ENCODE assay signal across 10 cellular contexts in genomic region chr4:139560396-139561084, GRCh38. TPM values are rescaled to one million over a fixed set of nuclear protein-coding genes. Genes with fewer than 3 reads are reported as not detected.
DNase-seq lines count a peak whose midpoint lies in the region; TF ChIP-seq lines count a peak whose summit lies in the region.
"Had no signal": no experiment of that assay in that cellular context is flagged by ENCODE, and none has a peak within 500 bp of the region (broad histone marks: within the 10 kb centered on the region; RNA-seq: fewer than 3 reads in every experiment).

No MANE protein-coding gene starts in this region.

- intact Hi-C loops in stomach (cut with DNase I; ENCODE audit: low total_unique reads) = no loop called here
- intact Hi-C loops in activated naive CD4-positive, alpha-beta T cell treated with anti-CD3 and anti-CD28 coated beads for 36 hours (cut with micrococcal nuclease) = no loop called here
- intact Hi-C loops in breast epithelium (cut with DNase I; ENCODE audit: low total_unique reads) = no loop called here

- WGBS in stomach, 5 donors = 50 to 72% (median 61%) methylated on average over 6 of the region's 6 CpGs

- H3K4me3 Mint-ChIP-seq in activated T-cell treated with anti-CD3 and anti-CD28 coated beads, Interleukin-2, amount 50 U/mL, for 24 hours = no peak overlapping the region
- no peak overlapping the region for H3K4me3 Mint-ChIP-seq in activated naive CD4-positive, alpha-beta T cell treated with anti-CD3 and anti-CD28 coated beads for 36 hours

- peak overlapping the region in 3 of 5 donors; percentile 24 to 74 (median 24) for H3K27ac ChIP-seq in stomach
- H3K27ac ChIP-seq in brain microvascular endothelial cell = no peak overlapping the region
- no peak overlapping the region for H3K27ac ChIP-seq in breast epithelium

- H3K36me3 ChIP-seq in stomach = no peaks in the 10 kb centered on the region
- no peaks in the 10 kb centered on the region for H3K36me3 ChIP-seq in brain microvascular endothelial cell (replicated peaks)
- no peaks in the 10 kb centered on the region for H3K36me3 ChIP-seq in breast epithelium

- no peak for DNase-seq in activated T-cell treated with anti-CD3 and anti-CD28 coated beads, Interleukin-2, amount 50 U/mL, for 24 hours
- no peak for DNase-seq in activated T-cell treated with anti-CD3 and anti-CD28 coated beads, Interleukin-2, amount 50 U/mL, for 48 hours
- DNase-seq in germinal center (ENCODE audit: low spot score) (peak; percentile 80), stomach (no peak), brain microvascular endothelial cell (no peak), breast epithelium (ENCODE audit: low spot score in 2 of 2) (no peak)
- DNase-seq in activated naive CD4-positive, alpha-beta T cell treated with anti-CD3 and anti-CD28 coated beads for 36 hours = no peak
- DNase-seq: glutamatergic neuron, NCI-H1436 treated with DMSO at 0.1 percent for 48 hours had no signal

- no peaks in the 10 kb centered on the region for H3K9me3 ChIP-seq in stomach
- no peaks in the 10 kb centered on the region for H3K9me3 ChIP-seq in breast epithelium

- peaks cover 15 to 41% (median 29%) of the 10 kb centered on the region in 4 donors for H3K4me1 ChIP-seq in stomach
- H3K4me1 ChIP-seq in breast epithelium = no peaks in the 10 kb centered on the region

- peaks cover 13% of the 10 kb centered on the region for H3K27me3 Mint-ChIP-seq in activated T-cell treated with anti-CD3 and anti-CD28 coated beads, Interleukin-2, amount 50 U/mL, for 24 hours
- no peaks in the 10 kb centered on the region for H3K27me3 Mint-ChIP-seq in activated naive CD4-positive, alpha-beta T cell treated with anti-CD3 and anti-CD28 coated beads for 36 hours (ENCODE audit: low read depth)

- H3K9me3 Mint-ChIP-seq in activated T-cell treated with anti-CD3 and anti-CD28 coated beads, Interleukin-2, amount 50 U/mL, for 24 hours = no peaks in the 10 kb centered on the region
- no peaks in the 10 kb centered on the region for H3K9me3 Mint-ChIP-seq in activated naive CD4-positive, alpha-beta T cell treated with anti-CD3 and anti-CD28 coated beads for 36 hours

- H3K27me3 ChIP-seq in stomach (no peaks in the 10 kb centered on the region), brain microvascular endothelial cell (replicated peaks) (no peaks in the 10 kb centered on the region), breast epithelium (no peaks in the 10 kb centered on the region)

- CTCF ChIA-PET in activated naive CD4-positive, alpha-beta T cell treated with anti-CD3 and anti-CD28 coated beads for 36 hours (lab: Charles Lee) = no interaction called here

- H3K4me1 Mint-ChIP-seq in activated T-cell treated with anti-CD3 and anti-CD28 coated beads, Interleukin-2, amount 50 U/mL, for 24 hours (ENCODE audit: low read depth) = peaks cover 38% of the 10 kb centered on the region
- peaks cover 27% of the 10 kb centered on the region for H3K4me1 Mint-ChIP-seq in activated naive CD4-positive, alpha-beta T cell treated with anti-CD3 and anti-CD28 coated beads for 36 hours (ENCODE audit: low read depth)

- TF ChIP-seq POLR2A in Raji (IDR thresholded peaks at IDR 0.05; ENCODE audit: insufficient read depth, low read depth, low read length) = peak; percentile 59; the same call in 1 of the 2 replicates
- TF ChIP-seq POLR2A in stomach (IDR thresholded peaks at IDR 0.05) = no peak
- no peak for TF ChIP-seq POLR2A in breast epithelium (IDR thresholded peaks at IDR 0.05)

- H3K27ac Mint-ChIP-seq in activated T-cell treated with anti-CD3 and anti-CD28 coated beads, Interleukin-2, amount 50 U/mL, for 24 hours = peak overlapping the region; percentile 68
- H3K27ac Mint-ChIP-seq in activated naive CD4-positive, alpha-beta T cell treated with anti-CD3 and anti-CD28 coated beads for 36 hours = no peak overlapping the region

- TF ChIP-seq CTCF in stomach (IDR thresholded peaks at IDR 0.05) (no peak), brain microvascular endothelial cell (IDR thresholded peaks at IDR 0.05; ENCODE audit: low read depth, low read length, missing control alignments) (no peak), breast epithelium (IDR thresholded peaks at IDR 0.05) (no peak)

- peaks cover 6% of the 10 kb centered on the region for H3K36me3 Mint-ChIP-seq in activated T-cell treated with anti-CD3 and anti-CD28 coated beads, Interleukin-2, amount 50 U/mL, for 24 hours (ENCODE audit: low read depth)
- H3K36me3 Mint-ChIP-seq in activated naive CD4-positive, alpha-beta T cell treated with anti-CD3 and anti-CD28 coated beads for 36 hours (ENCODE audit: low read depth) = peaks cover 4% of the 10 kb centered on the region

- in situ Hi-C loops in brain microvascular endothelial cell (cut with HindIII; ENCODE audit: low pct_ligation_motif_present, low sequenced_read_pairs) = no loop called here

- no peak for TF ChIP-seq EP300 in stomach (IDR thresholded peaks at IDR 0.05)

- H3K4me3 ChIP-seq in stomach (no peak overlapping the region), brain microvascular endothelial cell (ENCODE audit: low read depth, low read length) (no peak overlapping the region), breast epithelium (no peak overlapping the region)

RNA-seq across cellular contexts. Expression of gene SETD7, which starts 4.5 kb away (rescaled TPM):
- total RNA-seq in stomach = 10 to 100 TPM; 12.7 to 96.9 (median 57.1) TPM
- polyA plus RNA-seq in stomach = 10 to 100 TPM in 2 of 3 donors, 1 to 10 TPM in 1; 9.7 to 22.8 (median 22.7) TPM
- 10 to 100 TPM; 12.4 to 12.5 TPM for total RNA-seq in activated naive CD4-positive, alpha-beta T cell treated with anti-CD3 and anti-CD28 coated beads for 36 hours
- 100 to 1,000 TPM in 1 of 3 donors, 10 to 100 TPM in 2; 54.9 to 100 (median 63.6) TPM for total RNA-seq in breast epithelium

Comparison
In these comparisons a context has a peak if more than half of its experiments do, and no peak if none do; other contexts are left out.
1. H3K27ac ChIP-seq: peak in stomach (3 of 5); none in brain microvascular endothelial cell (single experiment) and breast epithelium (0 of 2).